Comparison of ENCODE assay signal across 26 cellular contexts in the genomic region with DNA sequence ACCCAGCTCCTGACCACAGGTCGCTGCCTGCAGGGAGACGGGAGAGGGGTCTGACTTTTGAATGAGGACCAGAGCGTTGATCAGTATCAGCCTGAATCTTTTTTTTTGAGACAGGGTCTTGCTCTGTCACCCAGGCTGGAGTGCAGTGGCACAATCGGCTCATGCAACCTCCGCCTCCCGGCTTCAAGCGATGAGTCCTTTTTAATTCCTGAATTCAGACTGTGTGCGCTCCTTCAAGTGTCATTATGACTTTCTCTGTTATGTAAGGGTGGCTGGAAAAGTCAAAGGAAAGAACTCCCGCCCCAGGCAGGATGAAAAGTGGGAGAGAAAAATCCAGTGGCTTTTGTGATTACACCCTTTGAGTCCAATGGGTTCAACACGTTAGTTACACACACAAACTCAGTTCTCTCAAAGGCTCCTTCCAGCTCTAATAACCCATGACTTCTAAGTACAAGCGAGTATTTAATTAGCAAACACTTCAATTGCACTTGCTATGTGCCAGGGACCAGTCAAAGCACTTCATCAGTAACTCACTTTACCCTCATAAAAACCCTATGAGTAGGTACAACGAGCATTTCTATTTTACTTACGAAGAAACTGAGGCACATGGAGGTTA.
"Had no signal": no experiment of that assay in that cellular context is flagged by ENCODE, and none has a peak within 500 bp of the region (broad histone marks: within the 10 kb centered on the region; RNA-seq: fewer than 3 reads in every experiment).

No MANE protein-coding gene starts in this region.

- DNase-seq: activated CD4-positive, alpha-beta memory T cell treated with anti-CD3 and anti-CD28 coated beads, Interleukin-2, amount 10 ng/mL, durations not matched to agents 7 days and 5 days; activated CD4-positive, alpha-beta T cell treated with anti-CD3 and anti-CD28 coated beads for 36 hours; activated CD4-positive, alpha-beta T cell treated with anti-CD3 and anti-CD28 coated beads, Interleukin-2, amount 50 U/mL, for 1 hour; activated CD8-positive, alpha-beta memory T cell treated with anti-CD3 and anti-CD28 coated beads, Interleukin-2, amount 50 U/mL, for 48 hours; activated effector memory CD4-positive, alpha-beta T cell treated with Interleukin-2 at 50 U/mL for 16 hours; activated naive CD4-positive, alpha-beta T cell; activated T-cell treated with anti-CD3 and anti-CD28 coated beads, Interleukin-2, amount 50 U/mL, for 1 hour; amniotic stem cell; body of pancreas; central memory CD4-positive, alpha-beta T cell; Kasumi-1; KBM-7; NCI-H1105 treated with DMSO at 0.1 percent for 48 hours; NCI-H1436 treated with DMSO at 0.1 percent for 48 hours; NCI-H1930; NCI-H446; NCI-H526 treated with DMSO at 0.1 percent for 48 hours; Peyer's patch; Right ventricle myocardium superior; SJCRH30; SK-N-SH; T-helper 1 cell; WERI-Rb-1 had no signal

- H3K27ac ChIP-seq: ascending aorta, body of pancreas, Peyer's patch, RWPE1, SJCRH30, WERI-Rb-1 had no signal

- H3K9me3 Mint-ChIP-seq: activated CD4-positive, alpha-beta memory T cell treated with anti-CD3 and anti-CD28 coated beads, Interleukin-2, amount 10 ng/mL, durations not matched to agents 7 days and 5 days; activated naive CD4-positive, alpha-beta T cell treated with anti-CD3 and anti-CD28 coated beads, Interleukin-2, amount 50 U/mL, for 24 hours had no signal

- H3K4me3 ChIP-seq: ascending aorta, body of pancreas, Peyer's patch, SJCRH30 had no signal

- H3K27me3 ChIP-seq: ascending aorta, body of pancreas, Peyer's patch, SJCRH30 had no signal

- H3K9me3 ChIP-seq: ascending aorta, body of pancreas, Peyer's patch, SJCRH30, SK-N-SH had no signal

- H3K36me3 ChIP-seq: ascending aorta, Peyer's patch, SJCRH30, WERI-Rb-1 had no signal

- H3K4me1 Mint-ChIP-seq: activated CD4-positive, alpha-beta memory T cell treated with anti-CD3 and anti-CD28 coated beads, Interleukin-2, amount 10 ng/mL, durations not matched to agents 7 days and 5 days; activated CD4-positive, alpha-beta T cell treated with anti-CD3 and anti-CD28 coated beads for 36 hours; activated naive CD4-positive, alpha-beta T cell treated with anti-CD3 and anti-CD28 coated beads, Interleukin-2, amount 50 U/mL, for 24 hours had no signal

- H3K4me3 Mint-ChIP-seq: activated CD4-positive, alpha-beta memory T cell treated with anti-CD3 and anti-CD28 coated beads, Interleukin-2, amount 10 ng/mL, durations not matched to agents 7 days and 5 days; activated CD4-positive, alpha-beta T cell treated with anti-CD3 and anti-CD28 coated beads for 36 hours; activated naive CD4-positive, alpha-beta T cell treated with anti-CD3 and anti-CD28 coated beads, Interleukin-2, amount 50 U/mL, for 24 hours had no signal

- H3K27ac Mint-ChIP-seq: activated CD4-positive, alpha-beta memory T cell treated with anti-CD3 and anti-CD28 coated beads, Interleukin-2, amount 10 ng/mL, durations not matched to agents 7 days and 5 days; activated CD4-positive, alpha-beta T cell treated with anti-CD3 and anti-CD28 coated beads for 36 hours; activated naive CD4-positive, alpha-beta T cell treated with anti-CD3 and anti-CD28 coated beads, Interleukin-2, amount 50 U/mL, for 24 hours had no signal

- H3K4me1 ChIP-seq: ascending aorta, body of pancreas, Peyer's patch, SJCRH30 had no signal

- H3K27me3 Mint-ChIP-seq: activated CD4-positive, alpha-beta T cell treated with anti-CD3 and anti-CD28 coated beads for 36 hours; activated naive CD4-positive, alpha-beta T cell treated with anti-CD3 and anti-CD28 coated beads, Interleukin-2, amount 50 U/mL, for 24 hours had no signal

- ATAC-seq: activated CD4-positive, alpha-beta T cell treated with anti-CD3 and anti-CD28 coated beads for 36 hours; body of pancreas had no signal
